8 cellular contexts compared by ENCODE assay signal in the genomic region with DNA sequence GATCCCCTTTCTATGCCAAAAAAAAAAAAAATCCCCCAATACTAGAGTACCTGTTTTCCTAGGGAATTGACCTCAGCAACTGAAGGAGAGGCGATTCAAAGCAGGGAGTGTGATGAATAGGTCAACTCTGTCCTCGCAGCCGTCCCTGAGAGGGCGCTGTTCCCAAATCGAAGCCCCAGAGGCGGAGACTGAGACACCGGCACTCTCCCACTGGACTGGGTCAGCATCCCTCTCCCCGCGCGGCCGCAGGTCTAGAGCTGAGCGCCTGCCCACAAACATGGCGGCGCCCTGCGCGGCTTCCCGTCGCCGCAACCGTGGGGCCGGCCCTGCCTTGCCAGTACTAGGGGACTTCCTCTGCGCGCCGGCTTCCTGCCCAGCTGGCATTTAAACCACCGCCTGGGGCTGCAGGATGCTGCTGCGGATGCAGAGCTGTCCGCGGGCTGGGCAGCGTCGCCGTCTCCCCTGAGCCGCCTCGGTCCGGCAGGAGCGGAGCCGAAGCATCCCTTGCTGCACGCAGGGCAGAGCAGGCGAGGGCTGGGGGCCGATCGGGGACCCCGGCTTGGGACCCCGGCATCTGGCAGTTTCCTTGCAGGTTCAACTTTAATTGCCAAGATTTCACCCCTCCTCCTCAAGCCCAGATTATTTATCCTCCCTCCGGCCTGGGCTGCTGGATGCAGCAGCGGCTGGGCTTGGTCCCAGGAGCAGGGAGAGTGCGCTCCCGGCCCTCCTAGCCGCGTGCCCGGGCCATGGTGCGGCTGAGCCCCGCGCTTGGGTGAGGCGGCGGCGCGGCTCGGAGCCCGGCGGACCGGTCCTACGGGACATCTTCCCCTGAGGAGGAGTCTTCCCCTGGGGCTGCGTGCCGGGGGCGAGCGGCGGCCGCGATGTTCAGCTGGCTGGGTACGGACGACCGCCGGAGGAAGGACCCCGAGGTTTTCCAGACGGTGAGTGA. TPM values are rescaled to one million over a fixed set of nuclear protein-coding genes. Genes with fewer than 3 reads are reported as not detected.
DNase-seq lines count a peak whose midpoint lies in the region; ATAC-seq, FAIRE-seq and TF ChIP-seq lines count a peak whose summit lies in the region.

TSS of gene EHD3 (plus strand) at position 412 of the 949 bp plus-strand sequence. CDS start at position 882, 470 bp downstream.

- TF ChIP-seq RAD21 in liver (IDR thresholded peaks at IDR 0.05), result peak; percentile 66 to 72

- H3K4me1 ChIP-seq in liver (ENCODE audit: control insufficient read depth in 4 of 4, insufficient read depth in 4 of 4, low read length in 3 of 4), result peaks cover 0 to 7% (median 4%) of the 10 kb centered on the region in 4 donors

- DNase-seq in NCI-H345 (lab: John Stamatoyannopoulos, UW) (peak; percentile 97), dermis microvascular lymphatic vessel endothelial cell (ENCODE audit: low read depth in 2 of 2) (peak; percentile 70 to 75)
- peak; percentile 64 to 65 for DNase-seq in activated CD4-positive, alpha-beta T cell treated with anti-CD3 and anti-CD28 coated beads, Interleukin-2, amount 50 U/mL, for 24 hours (ENCODE audit: low read depth in 1 of 2, low spot score in 1 of 2)
- DNase-seq in stimulated activated CD4-positive, alpha-beta T cell treated with anti-CD3 and anti-CD28 coated beads, Interleukin-4, amount 100 ng/mL, for 1 hour, result peak; percentile 80

- peak; percentile 48 for TF ChIP-seq CTCF in liver (IDR thresholded peaks at IDR 0.05; ENCODE audit: low read depth, low read length, missing input control)

- FAIRE-seq in A204.1 (lab: Jason Lieb, UNC), result peak; percentile 77

- peak within 1 kb of the TSS; percentile 32 to 56 for H3K27ac ChIP-seq in liver (ENCODE audit: low read depth in 1 of 2, low read length in 2 of 2)

- peaks cover 0 to 9% (median 2%) of the 10 kb centered on the region in 4 donors for H3K27me3 ChIP-seq in liver (ENCODE audit: control insufficient read depth in 4 of 4, insufficient read depth in 4 of 4, low read length in 3 of 4)

- H3K9me3 ChIP-seq in liver (ENCODE audit: control insufficient read depth in 4 of 4, low read length in 3 of 4), result no peaks in the 10 kb centered on the region

- peak; percentile 96 for ATAC-seq in GM18867 (IDR thresholded peaks at IDR 0.05; ENCODE audit: unreplicated experiment)
- ATAC-seq in HG03108 (IDR thresholded peaks at IDR 0.05; ENCODE audit: unreplicated experiment), result peak; percentile 97

- 4% methylated on average over 74 of the region's 74 CpGs for WGBS in liver

- no peaks in the 10 kb centered on the region for H3K36me3 ChIP-seq in liver (ENCODE audit: control insufficient read depth in 4 of 4, insufficient read depth in 3 of 4, low read depth in 1 of 4, low read length in 3 of 4)

- peak within 1 kb of the TSS; percentile 35 to 66 (median 53) for H3K4me3 ChIP-seq in liver (ENCODE audit: low read depth in 1 of 3, low read length in 3 of 3)

- no peak within 1 kb of the TSS for H3K9ac ChIP-seq in liver (ENCODE audit: low read depth in 1 of 2, low read length in 2 of 2)

TF ChIP-seq in liver, 16 proteins besides CTCF, POLR2A, EP300 and RAD21:
- TF ChIP-seq, protein P1, sequence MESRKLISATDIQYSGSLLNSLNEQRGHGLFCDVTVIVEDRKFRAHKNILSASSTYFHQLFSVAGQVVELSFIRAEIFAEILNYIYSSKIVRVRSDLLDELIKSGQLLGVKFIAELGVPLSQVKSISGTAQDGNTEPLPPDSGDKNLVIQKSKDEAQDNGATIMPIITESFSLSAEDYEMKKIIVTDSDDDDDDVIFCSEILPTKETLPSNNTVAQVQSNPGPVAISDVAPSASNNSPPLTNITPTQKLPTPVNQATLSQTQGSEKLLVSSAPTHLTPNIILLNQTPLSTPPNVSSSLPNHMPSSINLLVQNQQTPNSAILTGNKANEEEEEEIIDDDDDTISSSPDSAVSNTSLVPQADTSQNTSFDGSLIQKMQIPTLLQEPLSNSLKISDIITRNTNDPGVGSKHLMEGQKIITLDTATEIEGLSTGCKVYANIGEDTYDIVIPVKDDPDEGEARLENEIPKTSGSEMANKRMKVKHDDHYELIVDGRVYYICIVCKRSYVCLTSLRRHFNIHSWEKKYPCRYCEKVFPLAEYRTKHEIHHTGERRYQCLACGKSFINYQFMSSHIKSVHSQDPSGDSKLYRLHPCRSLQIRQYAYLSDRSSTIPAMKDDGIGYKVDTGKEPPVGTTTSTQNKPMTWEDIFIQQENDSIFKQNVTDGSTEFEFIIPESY (IDR thresholded peaks at IDR 0.05), result no peak
- peak in 1 of 2 donors; percentile 24 for TF ChIP-seq RXRA (IDR thresholded peaks at IDR 0.05)
- peak; percentile 99 for TF ChIP-seq YY1 (IDR thresholded peaks at IDR 0.05)

RNA-seq across cellular contexts. Expression of gene EHD3, which starts in this region (rescaled TPM):
- total RNA-seq in dermis microvascular lymphatic vessel endothelial cell, result 4.0 and 14.5 TPM in 2 replicates
- total RNA-seq in liver, result 10 to 100 TPM; 19.1 to 20.2 TPM
- polyA plus RNA-seq in liver, result 1 to 10 TPM; 7.2 to 7.4 TPM

Comparison
In these comparisons a context has a peak if more than half of its experiments do, and no peak if none do; other contexts are left out.
1. Peak in every context shown above with its lines: DNase-seq, ATAC-seq, H3K4me3 ChIP-seq and H3K27ac ChIP-seq.